ENCODE assay signal across 12 cellular contexts in the genomic region with DNA sequence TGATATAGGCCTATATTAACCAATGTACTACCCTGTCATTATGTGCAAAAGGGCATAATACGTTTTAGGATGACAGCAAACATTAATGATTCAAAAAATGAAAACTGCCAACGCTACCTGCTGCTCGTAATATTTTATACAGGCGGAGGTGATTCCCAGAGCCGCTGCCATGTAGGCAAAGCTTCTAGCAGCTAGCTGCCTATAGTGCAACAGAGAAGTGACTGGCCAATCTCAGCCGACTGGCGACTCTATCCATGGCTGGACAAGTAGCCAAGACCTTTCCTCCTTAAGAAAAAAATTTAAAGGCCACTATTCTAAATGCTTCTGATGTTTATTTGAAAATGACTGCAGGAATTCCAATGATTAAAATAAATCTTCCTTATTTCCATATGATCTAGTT. TPM values are rescaled to one million over a fixed set of nuclear protein-coding genes. Genes with fewer than 3 reads are reported as not detected.
DNase-seq lines count a peak whose midpoint lies in the region; ATAC-seq and TF ChIP-seq lines count a peak whose summit lies in the region.
"Had no signal": no experiment of that assay in that cellular context is flagged by ENCODE, and none has a peak within 500 bp of the region (broad histone marks: within the 10 kb centered on the region; RNA-seq: fewer than 3 reads in every experiment).

No MANE protein-coding gene starts in this region.

- no peaks in the 10 kb centered on the region for H4K20me1 ChIP-seq in KMS-11 (ENCODE audit: insufficient read depth)
- H4K20me1 ChIP-seq in smooth muscle cell (ENCODE audit: low read depth), result no peaks in the 10 kb centered on the region

- H3F3A ChIP-seq in smooth muscle cell (ENCODE audit: low read depth), result no peaks in the 10 kb centered on the region

- H3K4me1 ChIP-seq in KMS-11 (ENCODE audit: low read depth, poor library complexity, severe bottlenecking) (peaks cover 12% of the 10 kb centered on the region), lower lobe of right lung (peaks cover 9% of the 10 kb centered on the region), smooth muscle cell (ENCODE audit: low read depth) (peaks cover 22% of the 10 kb centered on the region)

- H3K79me2 ChIP-seq in KMS-11 (ENCODE audit: insufficient read depth, low read depth) (no peaks in the 10 kb centered on the region), smooth muscle cell (ENCODE audit: low read depth) (no peaks in the 10 kb centered on the region)

- H3K4me3 ChIP-seq in KMS-11 (IDR thresholded peaks at IDR 0.05; ENCODE audit: insufficient read depth, low read depth, low read length) (no peak overlapping the region), coronary artery (peak overlapping the region; percentile 75), lower lobe of right lung (peak overlapping the region; percentile 56), smooth muscle cell (peak overlapping the region; percentile 54)

- DNase-seq in coronary artery (ENCODE audit: low spot score), result no peak
- no peak for DNase-seq in lower lobe of right lung
- no peak for DNase-seq in smooth muscle cell (lab: John Stamatoyannopoulos, UW; ENCODE audit: unreplicated experiment)
- no peak for DNase-seq in NCI-H748 treated with DMSO at 0.1 percent for 48 hours (lab: John Stamatoyannopoulos, UW)
- DNase-seq in NCI-H510A (lab: John Stamatoyannopoulos, UW), result no peak
- no peak for DNase-seq in ureter (ENCODE audit: low spot score)
- DNase-seq: glutamatergic neuron, MG63, NCI-H526 treated with DMSO at 0.1 percent for 48 hours, T-helper 2 cell had no signal

- H3K9me3 ChIP-seq in lower lobe of right lung (no peaks in the 10 kb centered on the region), smooth muscle cell (replicated peaks; ENCODE audit: low read depth) (no peaks in the 10 kb centered on the region)
- H3K9me3 ChIP-seq: MG63 had no signal

- H3K4me2 ChIP-seq in KMS-11 (peak overlapping the region; percentile 73; the same call in 1 of the 2 replicates), smooth muscle cell (peak overlapping the region; percentile 83)

- ATAC-seq in lower lobe of right lung, result no peak
- ATAC-seq in HG02884 (IDR thresholded peaks at IDR 0.05; ENCODE audit: unreplicated experiment), result no peak

- H3K36me3 ChIP-seq in KMS-11 (ENCODE audit: insufficient read depth), result no peaks in the 10 kb centered on the region
- no peaks in the 10 kb centered on the region for H3K36me3 ChIP-seq in lower lobe of right lung
- no peaks in the 10 kb centered on the region for H3K36me3 ChIP-seq in smooth muscle cell (ENCODE audit: low read depth)
- H3K36me3 ChIP-seq: MG63 had no signal

- 86% methylated on average over 7 of the region's 7 CpGs for WGBS in smooth muscle cell (ENCODE audit: low lambda C conversion rate)

- H3K9ac ChIP-seq in KMS-11 (no peak overlapping the region), smooth muscle cell (ENCODE audit: low read depth) (no peak overlapping the region)

- H3K27ac ChIP-seq in KMS-11, result no peak overlapping the region
- H3K27ac ChIP-seq in coronary artery, result peak overlapping the region; percentile 71 to 82
- H3K27ac ChIP-seq in lower lobe of right lung, result peak overlapping the region; percentile 66
- H3K27ac ChIP-seq in smooth muscle cell (ENCODE audit: low read depth), result no peak overlapping the region

- H2AFZ ChIP-seq in KMS-11 (ENCODE audit: low read depth) (no peak overlapping the region), smooth muscle cell (ENCODE audit: low read depth) (peak overlapping the region; percentile 50)

- H3K27me3 ChIP-seq in KMS-11 (ENCODE audit: insufficient read depth, low read depth) (no peaks in the 10 kb centered on the region), lower lobe of right lung (ENCODE audit: low read depth) (no peaks in the 10 kb centered on the region), smooth muscle cell (ENCODE audit: low read depth) (no peaks in the 10 kb centered on the region)
- H3K27me3 ChIP-seq: MG63 had no signal

- intact Hi-C loops in lower lobe of right lung (cut with DNase I), result no loop called here

- TF ChIP-seq CTCF in KMS-11 (conservative IDR thresholded peaks at IDR 0.05; ENCODE audit: low read depth, low read length), result no peak
- no peak for TF ChIP-seq CTCF in coronary artery (IDR thresholded peaks at IDR 0.05)
- TF ChIP-seq CTCF in lower lobe of right lung (IDR thresholded peaks at IDR 0.05), result no peak
- no peak for TF ChIP-seq CTCF in smooth muscle cell (IDR thresholded peaks at IDR 0.05; ENCODE audit: borderline replicate concordance, insufficient read depth, poor library complexity, severe bottlenecking)

RNA-seq across cellular contexts. Expression of gene PPARGC1A, which starts 1.9 kb away (rescaled TPM):
- 10.5 TPM for total RNA-seq in lower lobe of right lung
- 1.8 and 2.8 TPM in 2 replicates for total RNA-seq in smooth muscle cell
- 0.25 and 0.30 TPM in 2 replicates for polyA plus RNA-seq in smooth muscle cell
- 13.3 TPM for total RNA-seq in ureter

Comparison
In these comparisons a context has a peak if more than half of its experiments do, and no peak if none do; other contexts are left out.
1. H3K27ac ChIP-seq: peak in coronary artery (2 of 2) and lower lobe of right lung (single experiment); none in KMS-11 (single experiment) and smooth muscle cell (single experiment).